Comparison of ENCODE assay signal across 34 cellular contexts in genomic region chr11:92972248-92972647, GRCh38. TPM values are rescaled to one million over a fixed set of nuclear protein-coding genes. Genes with fewer than 3 reads are reported as not detected.
"Had no signal": no experiment of that assay in that cellular context is flagged by ENCODE, and none has a peak within 500 bp of the region (broad histone marks: within the 10 kb centered on the region; RNA-seq: fewer than 3 reads in every experiment).

No MANE protein-coding gene starts in this region.

- H3K9me3 ChIP-seq: ascending aorta had no signal

- H3K36me3 ChIP-seq: ascending aorta, cardiac muscle cell, WERI-Rb-1 had no signal

- H3K27ac ChIP-seq: ascending aorta, cardiac muscle cell, WERI-Rb-1 had no signal

- H3K4me3 ChIP-seq: ascending aorta, cardiac muscle cell had no signal

- ATAC-seq: activated CD4-positive, alpha-beta T cell treated with anti-CD3 and anti-CD28 coated beads for 36 hours; activated CD4-positive, CD25-positive, alpha-beta regulatory T cell treated with anti-CD3 and anti-CD28 coated beads, Interleukin-2, amount 50 U/mL, for 24 hours; activated CD8-positive, alpha-beta memory T cell treated with anti-CD3 and anti-CD28 coated beads, Interleukin-2, amount 10 ng/mL, durations not matched to agents 7 days and 5 days; activated CD8-positive, alpha-beta T cell treated with anti-CD3 and anti-CD28 coated beads, Interleukin-2, amount 10 ng/mL, durations not matched to agents 7 days and 5 days; activated naive CD8-positive, alpha-beta T cell treated with anti-CD3 and anti-CD28 coated beads, Interleukin-2, amount 50 U/mL, for 24 hours; WTC11 had no signal

- DNase-seq: activated CD4-positive, alpha-beta memory T cell treated with anti-CD3 and anti-CD28 coated beads, Interleukin-2, amount 10 ng/mL, durations not matched to agents 7 days and 5 days; activated CD4-positive, alpha-beta T cell treated with anti-CD3 and anti-CD28 coated beads for 1 hour; activated CD4-positive, alpha-beta T cell treated with anti-CD3 and anti-CD28 coated beads for 36 hours; activated CD4-positive, alpha-beta T cell treated with anti-CD3 and anti-CD28 coated beads for 48 hours; activated CD4-positive, alpha-beta T cell treated with anti-CD3 and anti-CD28 coated beads, Interleukin-2, amount 10 ng/mL, durations not matched to agents 7 days and 5 days; activated CD4-positive, alpha-beta T cell treated with anti-CD3 and anti-CD28 coated beads, Interleukin-2, amount 50 U/mL, for 48 hours; activated CD4-positive, CD25-positive, alpha-beta regulatory T cell; activated CD8-positive, alpha-beta memory T cell treated with anti-CD3 and anti-CD28 coated beads for 24 hours; activated CD8-positive, alpha-beta memory T cell treated with anti-CD3 and anti-CD28 coated beads, Interleukin-2, amount 10 ng/mL, durations not matched to agents 7 days and 5 days; activated CD8-positive, alpha-beta memory T cell treated with anti-CD3 and anti-CD28 coated beads, Interleukin-2, amount 50 U/mL, for 48 hours; activated CD8-positive, alpha-beta T cell treated with anti-CD3 and anti-CD28 coated beads, Interleukin-2, amount 10 ng/mL, durations not matched to agents 7 days and 5 days; activated effector memory CD4-positive, alpha-beta T cell treated with Interleukin-2 at 50 U/mL for 16 hours; activated gamma-delta T cell; activated naive CD4-positive, alpha-beta T cell treated with anti-CD3 and anti-CD28 coated beads, Interleukin-2, amount 10 ng/mL, durations not matched to agents 7 days and 5 days; activated naive CD4-positive, alpha-beta T cell treated with Interleukin-2 at 50 U/mL for 16 hours; activated naive CD8-positive, alpha-beta T cell treated with anti-CD3 and anti-CD28 coated beads, Interleukin-2, amount 10 ng/mL, durations not matched to agents 7 days and 5 days; activated naive CD8-positive, alpha-beta T cell treated with anti-CD3 and anti-CD28 coated beads, Interleukin-2, amount 50 U/mL, for 24 hours; activated T-cell treated with anti-CD3 and anti-CD28 coated beads, Interleukin-2, amount 50 U/mL, for 24 hours; activated T-cell treated with anti-CD3 and anti-CD28 coated beads, Interleukin-2, amount 50 U/mL, for 48 hours; amygdala; anterior cingulate cortex; caudate nucleus; cerebellar nuclear complex; T-helper 2 cell; T-helper 9 cell; WERI-Rb-1 had no signal

- H3K4me1 ChIP-seq: ascending aorta had no signal

- H3K27me3 ChIP-seq: ascending aorta had no signal

RNA-seq across cellular contexts. Expression of gene MTNR1B, which starts 2.8 kb away (rescaled TPM):
- total RNA-seq: activated CD4-positive, alpha-beta memory T cell treated with anti-CD3 and anti-CD28 coated beads, Interleukin-2, amount 10 ng/mL, durations not matched to agents 7 days and 5 days; activated CD4-positive, alpha-beta T cell treated with anti-CD3 and anti-CD28 coated beads for 36 hours; activated CD4-positive, alpha-beta T cell treated with anti-CD3 and anti-CD28 coated beads, Interleukin-2, amount 10 ng/mL, durations not matched to agents 7 days and 5 days; activated CD8-positive, alpha-beta memory T cell treated with anti-CD3 and anti-CD28 coated beads, Interleukin-2, amount 10 ng/mL, durations not matched to agents 7 days and 5 days; activated CD8-positive, alpha-beta T cell treated with anti-CD3 and anti-CD28 coated beads, Interleukin-2, amount 10 ng/mL, durations not matched to agents 7 days and 5 days; activated naive CD8-positive, alpha-beta T cell treated with anti-CD3 and anti-CD28 coated beads, Interleukin-2, amount 10 ng/mL, durations not matched to agents 7 days and 5 days; activated T-helper 2 cell treated with anti-CD3 and anti-CD28 coated beads, Interferon-gamma antibody, Interleukin-2, Interleukin-4, amounts not matched to agents 10 μg/mL and 5 μg/mL and 100 μg/mL, durations not matched to agents 14 hours and 24 hours and 36 hours; ascending aorta; bronchial epithelial cell; cardiac muscle cell; chondrocyte; WTC11 had no signal
- polyA plus RNA-seq: adipose tissue, cardiac muscle cell had no signal
